In the genomic region with DNA sequence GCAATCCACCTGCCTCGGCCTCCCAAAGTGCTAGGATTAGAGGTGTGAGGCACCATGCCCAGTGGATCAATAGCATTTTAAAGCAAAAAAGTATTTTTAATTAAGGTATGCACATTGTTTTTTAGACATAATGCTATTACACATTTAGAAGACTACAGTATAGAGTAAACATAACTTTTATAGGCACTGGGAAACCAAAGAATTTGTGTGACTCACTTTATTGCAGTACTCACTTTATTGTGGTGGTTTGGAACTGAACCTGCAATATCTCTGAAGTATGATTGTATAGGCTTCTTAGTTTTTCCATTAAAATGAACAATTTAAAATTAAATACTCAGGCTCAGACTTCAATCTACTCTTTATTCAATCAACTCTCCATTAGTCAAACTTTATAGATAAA, we compare ENCODE assay signal across 19 cellular contexts. TPM values are rescaled to one million over a fixed set of nuclear protein-coding genes. Genes with fewer than 3 reads are reported as not detected.
DNase-seq lines count a peak whose midpoint lies in the region; ATAC-seq and TF ChIP-seq lines count a peak whose summit lies in the region.
"Had no signal": no experiment of that assay in that cellular context is flagged by ENCODE, and none has a peak within 500 bp of the region (broad histone marks: within the 10 kb centered on the region; RNA-seq: fewer than 3 reads in every experiment).

No MANE protein-coding gene starts in this region.

- H3K14ac ChIP-seq in mesenchymal stem cell (ENCODE audit: low read length in 2 of 2): no peak overlapping the region

- H2AFZ ChIP-seq in PC-9 (no peak overlapping the region), mesenchymal stem cell (ENCODE audit: low read depth, low read length) (no peak overlapping the region)
- H2AFZ ChIP-seq: parathyroid adenoma had no signal

- H3K4me3 ChIP-seq in PC-9: no peak overlapping the region
- H3K4me3 ChIP-seq in left ventricle myocardium inferior: no peak overlapping the region
- no peak overlapping the region for H3K4me3 ChIP-seq in mesenchymal stem cell (ENCODE audit: insufficient read depth in 1 of 2, low read depth in 1 of 2, low read length in 2 of 2)
- H3K4me3 ChIP-seq: K562, lung, skin epidermis, suprapubic skin had no signal

- POLR2A ChIA-PET in PC-9 (lab: Charles Lee; ENCODE audit: unreplicated experiment): interaction anchor here (0.6 kb wide), 1 partner anchor 22 kb away, joined by 4 read pairs; no protein-coding TSS in a partner anchor

- H3K9me2 ChIP-seq in PC-9 (ENCODE audit: insufficient read depth): no peaks in the 10 kb centered on the region

- H3K9ac ChIP-seq in mesenchymal stem cell (ENCODE audit: low read length): no peak overlapping the region
- H3K9ac ChIP-seq: parathyroid adenoma had no signal

- H4K8ac ChIP-seq in mesenchymal stem cell (ENCODE audit: low read length): no peak overlapping the region

- no TSS peak for BruUV-seq in PC-9 (replicated peaks; lab: Mats Ljungman, UMichigan)

- DNase-seq in activated naive CD8-positive, alpha-beta T cell treated with anti-CD3 and anti-CD28 coated beads for 36 hours: no peak
- DNase-seq in PC-9 (peak in 1 of 2 experiments; percentile 93), epithelial cell of prostate (ENCODE audit: low read depth, low spot score) (no peak), left ventricle myocardium inferior (no peak), mesenchymal stem cell (no peak)
- DNase-seq in stimulated activated naive CD8-positive, alpha-beta T cell treated with anti-CD3 and anti-CD28 coated beads, Interleukin-15, amount 100 ng/mL, for 72 hours: no peak
- DNase-seq: activated CD4-positive, alpha-beta memory T cell treated with anti-CD3 and anti-CD28 coated beads, Interleukin-2, amount 10 ng/mL, durations not matched to agents 7 days and 5 days; amygdala; naive thymus-derived CD4-positive, alpha-beta T cell; NCI-H1092 treated with DMSO at 0.1 percent for 48 hours; RPMI8226; stimulated activated CD4-positive, alpha-beta T cell treated with anti-CD3 and anti-CD28 coated beads, Interleukin-4, amount 100 ng/mL, for 24 hours had no signal

- intact Hi-C loops in PC-9 (cut with micrococcal nuclease; ENCODE audit: unreplicated experiment) (loop anchor here (2.0 kb wide), 1 partner anchor 34 kb away; the partner anchor contains the start of gene MPZL3), left ventricle myocardium inferior (cut with micrococcal nuclease) (loop anchor here (5.0 kb wide), 1 partner anchor 90 kb away; no protein-coding TSS in a partner anchor)

- no peaks in the 10 kb centered on the region for H3K27me3 Mint-ChIP-seq in activated naive CD8-positive, alpha-beta T cell
- no peaks in the 10 kb centered on the region for H3K27me3 Mint-ChIP-seq in activated naive CD8-positive, alpha-beta T cell treated with anti-CD3 and anti-CD28 coated beads for 36 hours
- no peaks in the 10 kb centered on the region for H3K27me3 Mint-ChIP-seq in stimulated activated naive CD8-positive, alpha-beta T cell treated with anti-CD3 and anti-CD28 coated beads, Interleukin-15, amount 100 ng/mL, for 72 hours
- H3K27me3 Mint-ChIP-seq: naive thymus-derived CD4-positive, alpha-beta T cell had no signal

- H3K4me1 ChIP-seq in PC-9 (replicated peaks; ENCODE audit: insufficient read depth) (peaks cover 25% of the 10 kb centered on the region), left ventricle myocardium inferior (no peaks in the 10 kb centered on the region), mesenchymal stem cell (ENCODE audit: control insufficient read depth, insufficient read depth, low read depth, low read length) (no peaks in the 10 kb centered on the region)
- H3K4me1 ChIP-seq: parathyroid adenoma had no signal

- H3K23ac ChIP-seq in mesenchymal stem cell (ENCODE audit: low read length in 2 of 2): no peak overlapping the region

- no peak overlapping the region for H2AK5ac ChIP-seq in mesenchymal stem cell (ENCODE audit: low read length, severe bottlenecking)

- TF ChIP-seq CTCF in PC-9 (conservative IDR thresholded peaks at IDR 0.05) (no peak), left ventricle myocardium inferior (IDR thresholded peaks at IDR 0.05; ENCODE audit: borderline replicate concordance) (no peak)

- H4K20me1 ChIP-seq in PC-9 (ENCODE audit: insufficient read depth): no peaks in the 10 kb centered on the region

- WGBS in mesenchymal stem cell: 50% methylated on average over 1 of the region's 1 CpG

- no peaks in the 10 kb centered on the region for H3K36me3 Mint-ChIP-seq in activated naive CD8-positive, alpha-beta T cell
- H3K36me3 Mint-ChIP-seq in activated naive CD8-positive, alpha-beta T cell treated with anti-CD3 and anti-CD28 coated beads for 36 hours: peaks cover 2% of the 10 kb centered on the region

- H3K79me1 ChIP-seq in mesenchymal stem cell (replicated peaks; ENCODE audit: low read length, poor library complexity, severe bottlenecking): no peaks in the 10 kb centered on the region

- H3K27ac Mint-ChIP-seq in activated naive CD8-positive, alpha-beta T cell: peak overlapping the region; percentile 89
- no peak overlapping the region for H3K27ac Mint-ChIP-seq in activated naive CD8-positive, alpha-beta T cell treated with anti-CD3 and anti-CD28 coated beads for 36 hours
- H3K27ac Mint-ChIP-seq in stimulated activated naive CD8-positive, alpha-beta T cell treated with anti-CD3 and anti-CD28 coated beads, Interleukin-15, amount 100 ng/mL, for 72 hours: peak overlapping the region in 1 of 2 donors; percentile 3
- H3K27ac Mint-ChIP-seq: activated CD4-positive, alpha-beta memory T cell treated with anti-CD3 and anti-CD28 coated beads, Interleukin-2, amount 10 ng/mL, durations not matched to agents 7 days and 5 days; naive thymus-derived CD4-positive, alpha-beta T cell had no signal

- no peaks in the 10 kb centered on the region for H3K9me3 Mint-ChIP-seq in activated naive CD8-positive, alpha-beta T cell (ENCODE audit: low read depth)
- H3K9me3 Mint-ChIP-seq in activated naive CD8-positive, alpha-beta T cell treated with anti-CD3 and anti-CD28 coated beads for 36 hours: peaks cover 2% of the 10 kb centered on the region
- H3K9me3 Mint-ChIP-seq in stimulated activated naive CD8-positive, alpha-beta T cell treated with anti-CD3 and anti-CD28 coated beads, Interleukin-15, amount 100 ng/mL, for 72 hours: peaks cover 4 to 7% of the 10 kb centered on the region in 2 donors
- H3K9me3 Mint-ChIP-seq: activated CD4-positive, alpha-beta memory T cell treated with anti-CD3 and anti-CD28 coated beads, Interleukin-2, amount 10 ng/mL, durations not matched to agents 7 days and 5 days had no signal

- no peak overlapping the region for H2BK12ac ChIP-seq in mesenchymal stem cell (ENCODE audit: low read length in 2 of 2)

- H2BK15ac ChIP-seq in mesenchymal stem cell (ENCODE audit: low read depth, poor library complexity, severe bottlenecking): no peak overlapping the region

- CTCF ChIA-PET in PC-9 (lab: Charles Lee): no interaction called here

- H3K18ac ChIP-seq in mesenchymal stem cell (ENCODE audit: low read depth in 1 of 2, low read length in 2 of 2): no peak overlapping the region

- peaks cover 18% of the 10 kb centered on the region; the same call in 1 of the 2 replicates for H3F3A ChIP-seq in PC-9 (ENCODE audit: insufficient read depth, low read depth)

- H3K4me2 ChIP-seq in PC-9 (peak overlapping the region; percentile 56), mesenchymal stem cell (ENCODE audit: low read length, poor library complexity, severe bottlenecking) (no peak overlapping the region)

- peak overlapping the region; percentile 21 for H3K4me3 Mint-ChIP-seq in activated naive CD8-positive, alpha-beta T cell
- no peak overlapping the region for H3K4me3 Mint-ChIP-seq in activated naive CD8-positive, alpha-beta T cell treated with anti-CD3 and anti-CD28 coated beads for 36 hours
- no peak overlapping the region for H3K4me3 Mint-ChIP-seq in stimulated activated naive CD8-positive, alpha-beta T cell treated with anti-CD3 and anti-CD28 coated beads, Interleukin-15, amount 100 ng/mL, for 72 hours
- H3K4me3 Mint-ChIP-seq: activated CD4-positive, alpha-beta memory T cell treated with anti-CD3 and anti-CD28 coated beads, Interleukin-2, amount 10 ng/mL, durations not matched to agents 7 days and 5 days; naive thymus-derived CD4-positive, alpha-beta T cell had no signal

- H3K27me3 ChIP-seq in PC-9 (ENCODE audit: insufficient read depth, low read depth) (no peaks in the 10 kb centered on the region), left ventricle myocardium inferior (ENCODE audit: low read depth) (peaks cover 4% of the 10 kb centered on the region), mesenchymal stem cell (ENCODE audit: control insufficient read depth in 1 of 2, insufficient read depth in 1 of 2, low read length in 2 of 2) (peaks cover 8 to 23% of the 10 kb centered on the region in 2 experiments)
- H3K27me3 ChIP-seq: suprapubic skin had no signal

- no peaks in the 10 kb centered on the region for H3K79me2 ChIP-seq in PC-9 (ENCODE audit: low read depth)
- H3K79me2 ChIP-seq: parathyroid adenoma had no signal

- H2BK5ac ChIP-seq in mesenchymal stem cell (ENCODE audit: low read depth, low read length, poor library complexity, severe bottlenecking): no peak overlapping the region

- H3K27ac ChIP-seq in PC-9: peak overlapping the region; percentile 49
- H3K27ac ChIP-seq in epithelial cell of prostate: peak overlapping the region; percentile 58
- H3K27ac ChIP-seq in left ventricle myocardium inferior (replicated peaks): no peak overlapping the region
- H3K27ac ChIP-seq in mesenchymal stem cell (ENCODE audit: low read length, poor library complexity, severe bottlenecking): no peak overlapping the region
- H3K27ac ChIP-seq: parathyroid adenoma, skin epidermis, suprapubic skin had no signal

- H3K4me1 Mint-ChIP-seq in activated naive CD8-positive, alpha-beta T cell (ENCODE audit: low read depth): peaks cover 61% of the 10 kb centered on the region
- H3K4me1 Mint-ChIP-seq in activated naive CD8-positive, alpha-beta T cell treated with anti-CD3 and anti-CD28 coated beads for 36 hours: peaks cover 47% of the 10 kb centered on the region
- H3K4me1 Mint-ChIP-seq in stimulated activated naive CD8-positive, alpha-beta T cell treated with anti-CD3 and anti-CD28 coated beads, Interleukin-15, amount 100 ng/mL, for 72 hours: peaks cover 59% of the 10 kb centered on the region

- no peak overlapping the region for H4K91ac ChIP-seq in mesenchymal stem cell (ENCODE audit: low read length)

- no peak overlapping the region for H3K4ac ChIP-seq in mesenchymal stem cell (ENCODE audit: low read depth in 1 of 2, low read length in 2 of 2)

- H3K9me3 ChIP-seq in PC-9 (ENCODE audit: insufficient read depth, low read depth): no peaks in the 10 kb centered on the region
- no peaks in the 10 kb centered on the region for H3K9me3 ChIP-seq in left ventricle myocardium inferior (replicated peaks)
- no peaks in the 10 kb centered on the region for H3K9me3 ChIP-seq in mesenchymal stem cell (ENCODE audit: control insufficient read depth, low read length)
- H3K9me3 ChIP-seq: suprapubic skin had no signal

- peak; percentile 64 for ATAC-seq in stimulated activated naive CD8-positive, alpha-beta T cell treated with anti-CD3 and anti-CD28 coated beads, Interleukin-15, amount 100 ng/mL, for 72 hours
- no peak for ATAC-seq in HG03135 (IDR thresholded peaks at IDR 0.05; ENCODE audit: unreplicated experiment)
- ATAC-seq: K562; naive thymus-derived CD4-positive, alpha-beta T cell had no signal

- no peaks in the 10 kb centered on the region for H3K36me3 ChIP-seq in PC-9 (ENCODE audit: low read depth)
- H3K36me3 ChIP-seq in left ventricle myocardium inferior: no peaks in the 10 kb centered on the region
- H3K36me3 ChIP-seq in mesenchymal stem cell (ENCODE audit: control insufficient read depth in 1 of 2, insufficient read depth in 2 of 2, low read depth in 1 of 2, low read length in 2 of 2): no peaks in the 10 kb centered on the region
- H3K36me3 ChIP-seq: suprapubic skin had no signal

- no peak overlapping the region for H2BK120ac ChIP-seq in mesenchymal stem cell (ENCODE audit: low read depth, low read length)

RNA-seq across cellular contexts. Expression of gene CD3E, which starts 17.5 kb away (rescaled TPM):
- 100 to 1,000 TPM; 364 TPM for total RNA-seq in activated naive CD8-positive, alpha-beta T cell treated with anti-CD3 and anti-CD28 coated beads for 36 hours
- total RNA-seq in PC-9 (2021) (not detected in 2 replicates), left ventricle myocardium inferior (0.60 TPM)
- not detected for polyA plus RNA-seq in mesenchymal stem cell (2013, experiment 1 of 2)
- not detected for polyA plus RNA-seq in mesenchymal stem cell (2013, experiment 2 of 2)

RNA-seq across cellular contexts. Expression of gene MPZL2, which starts 22.9 kb away (rescaled TPM):
- total RNA-seq in activated naive CD8-positive, alpha-beta T cell treated with anti-CD3 and anti-CD28 coated beads for 36 hours: 10 to 100 TPM; 18.8 to 20.1 TPM
- total RNA-seq in PC-9 (2021) (39.4 and 43.1 TPM in 2 replicates), left ventricle myocardium inferior (13.4 TPM)
- not detected for polyA plus RNA-seq in mesenchymal stem cell (2013, experiment 1 of 2)
- polyA plus RNA-seq in mesenchymal stem cell (2013, experiment 2 of 2): 0.03 TPM

RNA-seq across cellular contexts. Expression of gene MPZL3, which starts 34.8 kb away (rescaled TPM):
- 10 to 100 TPM; 49.1 to 50.7 TPM for total RNA-seq in activated naive CD8-positive, alpha-beta T cell treated with anti-CD3 and anti-CD28 coated beads for 36 hours
- 13.4 and 16.8 TPM in 2 replicates for total RNA-seq in PC-9 (2021)
- 2.7 TPM for total RNA-seq in left ventricle myocardium inferior
- polyA plus RNA-seq in mesenchymal stem cell (2013, experiment 1 of 2): 0.15 TPM
- polyA plus RNA-seq in mesenchymal stem cell (2013, experiment 2 of 2): 0.11 TPM

RNA-seq across cellular contexts. Expression of gene CD3D, which starts 55.5 kb away (rescaled TPM):
- total RNA-seq in activated naive CD8-positive, alpha-beta T cell treated with anti-CD3 and anti-CD28 coated beads for 36 hours: 100 to 1,000 TPM; 341 to 350 TPM
- total RNA-seq in PC-9 (2021): not detected in 2 replicates
- total RNA-seq in left ventricle myocardium inferior: not detected
- polyA plus RNA-seq in mesenchymal stem cell (2013, experiment 1 of 2): not detected
- polyA plus RNA-seq in mesenchymal stem cell (2013, experiment 2 of 2): not detected

RNA-seq across cellular contexts. Expression of gene CD3G, which starts 57.1 kb away (rescaled TPM):
- total RNA-seq in activated naive CD8-positive, alpha-beta T cell treated with anti-CD3 and anti-CD28 coated beads for 36 hours: 100 to 1,000 TPM; 133 to 142 TPM
- total RNA-seq in PC-9 (2021) (not detected in 2 replicates), left ventricle myocardium inferior (0.16 TPM)
- not detected for polyA plus RNA-seq in mesenchymal stem cell (2013, experiment 1 of 2)
- not detected for polyA plus RNA-seq in mesenchymal stem cell (2013, experiment 2 of 2)

Comparison
In these comparisons a context has a peak if more than half of its experiments do, and no peak if none do; other contexts are left out.
1. H3K27ac ChIP-seq: peak in PC-9 (single experiment) and epithelial cell of prostate (single experiment); none in left ventricle myocardium inferior (single experiment) and mesenchymal stem cell (single experiment).
2. RNA of gene CD3E, which starts 17.5 kb away (total RNA-seq): 364 TPM in activated naive CD8-positive, alpha-beta T cell treated with anti-CD3 and anti-CD28 coated beads for 36 hours; 0.60 TPM in left ventricle myocardium inferior (single experiment) and not detected in PC-9; every median in the first group is over 100 times any median in the second.